Comparison of ENCODE assay signal across 1 cellular context in the genomic region with DNA sequence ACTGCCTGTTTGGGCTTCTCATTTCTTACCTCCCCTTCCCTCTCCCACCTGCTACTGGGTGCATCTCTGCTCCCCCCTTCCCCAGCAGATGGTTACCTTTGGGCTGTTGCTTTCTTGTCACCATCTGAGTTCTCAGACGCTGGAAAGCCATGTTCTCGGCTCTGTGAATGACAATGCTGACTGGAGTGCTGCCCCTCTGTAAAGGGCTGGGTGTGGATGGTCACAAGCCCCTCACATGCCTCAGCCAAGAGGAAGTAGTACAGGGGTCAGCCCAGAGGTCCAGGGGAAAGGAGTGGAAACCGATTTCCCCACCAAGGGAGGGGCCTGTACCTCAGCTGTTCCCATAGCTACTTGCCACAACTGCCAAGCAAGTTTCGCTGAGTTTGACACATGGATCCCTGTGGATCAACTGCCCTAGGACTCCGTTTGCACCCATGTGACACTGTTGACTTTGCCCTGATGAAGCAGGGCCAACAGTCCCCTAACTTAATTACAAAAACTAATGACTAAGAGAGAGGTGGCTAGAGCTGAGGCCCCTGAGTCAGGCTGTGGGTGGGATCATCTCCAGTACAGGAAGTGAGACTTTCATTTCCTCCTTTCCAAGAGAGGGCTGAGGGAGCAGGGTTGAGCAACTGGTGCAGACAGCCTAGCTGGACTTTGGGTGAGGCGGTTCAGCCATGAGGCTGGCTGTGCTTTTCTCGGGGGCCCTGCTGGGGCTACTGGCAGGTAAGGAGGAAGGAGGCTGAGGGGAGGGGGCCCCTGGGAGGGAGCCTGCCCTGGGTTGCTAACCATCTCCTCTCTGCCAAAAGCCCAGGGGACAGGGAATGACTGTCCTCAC.
TF ChIP-seq lines count a peak whose summit lies in the region.

A gene with protein sequence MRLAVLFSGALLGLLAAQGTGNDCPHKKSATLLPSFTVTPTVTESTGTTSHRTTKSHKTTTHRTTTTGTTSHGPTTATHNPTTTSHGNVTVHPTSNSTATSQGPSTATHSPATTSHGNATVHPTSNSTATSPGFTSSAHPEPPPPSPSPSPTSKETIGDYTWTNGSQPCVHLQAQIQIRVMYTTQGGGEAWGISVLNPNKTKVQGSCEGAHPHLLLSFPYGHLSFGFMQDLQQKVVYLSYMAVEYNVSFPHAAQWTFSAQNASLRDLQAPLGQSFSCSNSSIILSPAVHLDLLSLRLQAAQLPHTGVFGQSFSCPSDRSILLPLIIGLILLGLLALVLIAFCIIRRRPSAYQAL (plus strand): TSS at position 638 of the 838 bp plus-strand sequence. CDS start 40 bp downstream, at position 678.

TF ChIP-seq in HepG2, 621 proteins besides CTCF, POLR2A, EP300 and RAD21 (continued from another document and continues in another):
- TF ChIP-seq, protein P1, sequence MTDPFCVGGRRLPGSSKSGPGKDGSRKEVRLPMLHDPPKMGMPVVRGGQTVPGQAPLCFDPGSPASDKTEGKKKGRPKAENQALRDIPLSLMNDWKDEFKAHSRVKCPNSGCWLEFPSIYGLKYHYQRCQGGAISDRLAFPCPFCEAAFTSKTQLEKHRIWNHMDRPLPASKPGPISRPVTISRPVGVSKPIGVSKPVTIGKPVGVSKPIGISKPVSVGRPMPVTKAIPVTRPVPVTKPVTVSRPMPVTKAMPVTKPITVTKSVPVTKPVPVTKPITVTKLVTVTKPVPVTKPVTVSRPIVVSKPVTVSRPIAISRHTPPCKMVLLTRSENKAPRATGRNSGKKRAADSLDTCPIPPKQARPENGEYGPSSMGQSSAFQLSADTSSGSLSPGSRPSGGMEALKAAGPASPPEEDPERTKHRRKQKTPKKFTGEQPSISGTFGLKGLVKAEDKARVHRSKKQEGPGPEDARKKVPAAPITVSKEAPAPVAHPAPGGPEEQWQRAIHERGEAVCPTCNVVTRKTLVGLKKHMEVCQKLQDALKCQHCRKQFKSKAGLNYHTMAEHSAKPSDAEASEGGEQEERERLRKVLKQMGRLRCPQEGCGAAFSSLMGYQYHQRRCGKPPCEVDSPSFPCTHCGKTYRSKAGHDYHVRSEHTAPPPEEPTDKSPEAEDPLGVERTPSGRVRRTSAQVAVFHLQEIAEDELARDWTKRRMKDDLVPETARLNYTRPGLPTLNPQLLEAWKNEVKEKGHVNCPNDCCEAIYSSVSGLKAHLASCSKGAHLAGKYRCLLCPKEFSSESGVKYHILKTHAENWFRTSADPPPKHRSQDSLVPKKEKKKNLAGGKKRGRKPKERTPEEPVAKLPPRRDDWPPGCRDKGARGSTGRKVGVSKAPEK (CRISPR knock-in tag; IDR thresholded peaks at IDR 0.05; ENCODE audit: borderline replicate concordance) = peak; percentile 58; the same call in 1 of the 2 replicates
- TF ChIP-seq REXO4 (CRISPR knock-in tag; IDR thresholded peaks at IDR 0.05; ENCODE audit: borderline replicate concordance) (no peak), SP1 (IDR thresholded peaks at IDR 0.05) (no peak), SP1 (CRISPR knock-in tag; IDR thresholded peaks at IDR 0.05) (no peak; the same call in 1 of the 2 replicates), ZNF460 (CRISPR knock-in tag; IDR thresholded peaks at IDR 0.05; ENCODE audit: borderline replicate concordance) (no peak), ZNF546 (CRISPR knock-in tag; conservative IDR thresholded peaks at IDR 0.05) (no peak), ZSCAN20 (CRISPR knock-in tag; IDR thresholded peaks at IDR 0.05; ENCODE audit: borderline replicate concordance) (peak; percentile 63; the same call in 1 of the 2 replicates), ZNF547 (CRISPR knock-in tag; IDR thresholded peaks at IDR 0.05) (peak; percentile 73; the same call in 1 of the 2 replicates), ZNF337 (CRISPR knock-in tag; IDR thresholded peaks at IDR 0.05; ENCODE audit: borderline replicate concordance, low read depth) (no peak), ZNF292 (CRISPR knock-in tag; IDR thresholded peaks at IDR 0.05; ENCODE audit: borderline replicate concordance, low read depth) (peak; percentile 18; the same call in 1 of the 2 replicates), SAFB2 (CRISPR knock-in tag; IDR thresholded peaks at IDR 0.05; ENCODE audit: borderline replicate concordance, low read depth) (peak; percentile 71), ZNF274 (CRISPR knock-in tag; IDR thresholded peaks at IDR 0.05) (no peak; the same call in 1 of the 2 replicates), ZNF282 (IDR thresholded peaks at IDR 0.05; ENCODE audit: partially characterized antibody) (no peak), SP5 (CRISPR knock-in tag; IDR thresholded peaks at IDR 0.05; ENCODE audit: borderline replicate concordance, low read depth) (peak; percentile 41; the same call in 1 of the 2 replicates), HNRNPLL (IDR thresholded peaks at IDR 0.05; ENCODE audit: low read depth, low read length, poor library complexity, severe bottlenecking) (peak; percentile 17), ZNF160 (CRISPR knock-in tag; IDR thresholded peaks at IDR 0.05) (peak; percentile 83; the same call in 1 of the 2 replicates), ZEB1 (IDR thresholded peaks at IDR 0.05; ENCODE audit: insufficient replicate concordance, low read depth) (peak; percentile 17), ZNF7 (CRISPR knock-in tag; IDR thresholded peaks at IDR 0.05) (no peak), KLF15 (CRISPR knock-in tag; IDR thresholded peaks at IDR 0.05; ENCODE audit: borderline replicate concordance) (0 out of 2 replicates have a peak, but pooled peaks have one; percentile 45), JARID2 (CRISPR knock-in tag; IDR thresholded peaks at IDR 0.05; ENCODE audit: insufficient replicate concordance) (no peak), KDM6A (CRISPR knock-in tag; IDR thresholded peaks at IDR 0.05; ENCODE audit: low read depth) (peak; percentile 71), HNF4A (CRISPR knock-in tag; IDR thresholded peaks at IDR 0.05) (peak; percentile 73), ZSCAN29 (CRISPR knock-in tag; conservative IDR thresholded peaks at IDR 0.05) (no peak), KLF11 (CRISPR knock-in tag; IDR thresholded peaks at IDR 0.05) (no peak), BORCS8-MEF2B (CRISPR knock-in tag; IDR thresholded peaks at IDR 0.05) (peak; percentile 51; the same call in 1 of the 2 replicates), ZNF33A (CRISPR knock-in tag; IDR thresholded peaks at IDR 0.05; ENCODE audit: borderline replicate concordance) (peak; percentile 87), SPEN (CRISPR knock-in tag; IDR thresholded peaks at IDR 0.05; ENCODE audit: low read depth) (peak; percentile 66), ZNF672 (CRISPR knock-in tag; IDR thresholded peaks at IDR 0.05) (0 out of 2 replicates have a peak, but pooled peaks have one; percentile 58), ZNF205 (CRISPR knock-in tag; IDR thresholded peaks at IDR 0.05) (0 out of 2 replicates have a peak, but pooled peaks have one; percentile 21)
- TF ChIP-seq, protein P2, sequence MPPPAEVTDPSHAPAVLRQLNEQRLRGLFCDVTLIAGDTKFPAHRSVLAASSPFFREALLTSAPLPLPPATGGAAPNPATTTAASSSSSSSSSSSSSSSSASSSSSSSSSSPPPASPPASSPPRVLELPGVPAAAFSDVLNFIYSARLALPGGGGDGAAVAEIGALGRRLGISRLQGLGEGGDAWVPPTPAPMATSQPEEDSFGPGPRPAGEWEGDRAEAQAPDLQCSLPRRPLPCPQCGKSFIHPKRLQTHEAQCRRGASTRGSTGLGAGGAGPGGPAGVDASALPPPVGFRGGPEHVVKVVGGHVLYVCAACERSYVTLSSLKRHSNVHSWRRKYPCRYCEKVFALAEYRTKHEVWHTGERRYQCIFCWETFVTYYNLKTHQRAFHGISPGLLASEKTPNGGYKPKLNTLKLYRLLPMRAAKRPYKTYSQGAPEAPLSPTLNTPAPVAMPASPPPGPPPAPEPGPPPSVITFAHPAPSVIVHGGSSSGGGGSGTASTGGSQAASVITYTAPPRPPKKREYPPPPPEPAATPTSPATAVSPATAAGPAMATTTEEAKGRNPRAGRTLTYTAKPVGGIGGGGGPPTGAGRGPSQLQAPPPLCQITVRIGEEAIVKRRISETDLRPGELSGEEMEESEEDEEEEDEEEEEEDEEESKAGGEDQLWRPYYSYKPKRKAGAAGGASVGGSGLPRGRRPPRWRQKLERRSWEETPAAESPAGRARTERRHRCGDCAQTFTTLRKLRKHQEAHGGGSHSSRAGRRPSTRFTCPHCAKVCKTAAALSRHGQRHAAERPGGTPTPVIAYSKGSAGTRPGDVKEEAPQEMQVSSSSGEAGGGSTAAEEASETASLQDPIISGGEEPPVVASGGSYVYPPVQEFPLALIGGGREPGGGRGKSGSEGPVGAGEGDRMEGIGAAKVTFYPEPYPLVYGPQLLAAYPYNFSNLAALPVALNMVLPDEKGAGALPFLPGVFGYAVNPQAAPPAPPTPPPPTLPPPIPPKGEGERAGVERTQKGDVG (CRISPR knock-in tag; IDR thresholded peaks at IDR 0.05; ENCODE audit: borderline replicate concordance) = 0 out of 2 replicates have a peak, but pooled peaks have one; percentile 26
- TF ChIP-seq, protein P3, sequence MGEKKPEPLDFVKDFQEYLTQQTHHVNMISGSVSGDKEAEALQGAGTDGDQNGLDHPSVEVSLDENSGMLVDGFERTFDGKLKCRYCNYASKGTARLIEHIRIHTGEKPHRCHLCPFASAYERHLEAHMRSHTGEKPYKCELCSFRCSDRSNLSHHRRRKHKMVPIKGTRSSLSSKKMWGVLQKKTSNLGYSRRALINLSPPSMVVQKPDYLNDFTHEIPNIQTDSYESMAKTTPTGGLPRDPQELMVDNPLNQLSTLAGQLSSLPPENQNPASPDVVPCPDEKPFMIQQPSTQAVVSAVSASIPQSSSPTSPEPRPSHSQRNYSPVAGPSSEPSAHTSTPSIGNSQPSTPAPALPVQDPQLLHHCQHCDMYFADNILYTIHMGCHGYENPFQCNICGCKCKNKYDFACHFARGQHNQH (CRISPR knock-in tag; IDR thresholded peaks at IDR 0.05) = 0 out of 2 replicates have a peak, but pooled peaks have one; percentile 31
- TF ChIP-seq, protein P4, sequence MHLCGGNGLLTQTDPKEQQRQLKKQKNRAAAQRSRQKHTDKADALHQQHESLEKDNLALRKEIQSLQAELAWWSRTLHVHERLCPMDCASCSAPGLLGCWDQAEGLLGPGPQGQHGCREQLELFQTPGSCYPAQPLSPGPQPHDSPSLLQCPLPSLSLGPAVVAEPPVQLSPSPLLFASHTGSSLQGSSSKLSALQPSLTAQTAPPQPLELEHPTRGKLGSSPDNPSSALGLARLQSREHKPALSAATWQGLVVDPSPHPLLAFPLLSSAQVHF (CRISPR knock-in tag; IDR thresholded peaks at IDR 0.05) = peak; percentile 49; the same call in 1 of the 2 replicates
- TF ChIP-seq, protein P5, sequence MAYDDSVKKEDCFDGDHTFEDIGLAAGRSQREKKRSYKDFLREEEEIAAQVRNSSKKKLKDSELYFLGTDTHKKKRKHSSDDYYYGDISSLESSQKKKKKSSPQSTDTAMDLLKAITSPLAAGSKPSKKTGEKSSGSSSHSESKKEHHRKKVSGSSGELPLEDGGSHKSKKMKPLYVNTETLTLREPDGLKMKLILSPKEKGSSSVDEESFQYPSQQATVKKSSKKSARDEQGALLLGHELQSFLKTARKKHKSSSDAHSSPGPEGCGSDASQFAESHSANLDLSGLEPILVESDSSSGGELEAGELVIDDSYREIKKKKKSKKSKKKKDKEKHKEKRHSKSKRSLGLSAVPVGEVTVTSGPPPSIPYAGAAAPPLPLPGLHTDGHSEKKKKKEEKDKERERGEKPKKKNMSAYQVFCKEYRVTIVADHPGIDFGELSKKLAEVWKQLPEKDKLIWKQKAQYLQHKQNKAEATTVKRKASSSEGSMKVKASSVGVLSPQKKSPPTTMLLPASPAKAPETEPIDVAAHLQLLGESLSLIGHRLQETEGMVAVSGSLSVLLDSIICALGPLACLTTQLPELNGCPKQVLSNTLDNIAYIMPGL (CRISPR knock-in tag; IDR thresholded peaks at IDR 0.05; ENCODE audit: borderline replicate concordance in 1 of 2, low read depth in 1 of 2) = peak; percentile 31 to 37; a peak in 1 of 4 replicates
- TF ChIP-seq, protein P6, sequence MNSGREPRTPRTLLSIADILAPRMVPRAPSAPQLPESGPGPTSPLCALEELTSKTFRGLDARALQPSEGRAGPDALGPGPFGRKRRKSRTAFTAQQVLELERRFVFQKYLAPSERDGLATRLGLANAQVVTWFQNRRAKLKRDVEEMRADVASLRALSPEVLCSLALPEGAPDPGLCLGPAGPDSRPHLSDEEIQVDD (CRISPR knock-in tag; IDR thresholded peaks at IDR 0.05; ENCODE audit: borderline replicate concordance) = no peak
- TF ChIP-seq, protein P7, sequence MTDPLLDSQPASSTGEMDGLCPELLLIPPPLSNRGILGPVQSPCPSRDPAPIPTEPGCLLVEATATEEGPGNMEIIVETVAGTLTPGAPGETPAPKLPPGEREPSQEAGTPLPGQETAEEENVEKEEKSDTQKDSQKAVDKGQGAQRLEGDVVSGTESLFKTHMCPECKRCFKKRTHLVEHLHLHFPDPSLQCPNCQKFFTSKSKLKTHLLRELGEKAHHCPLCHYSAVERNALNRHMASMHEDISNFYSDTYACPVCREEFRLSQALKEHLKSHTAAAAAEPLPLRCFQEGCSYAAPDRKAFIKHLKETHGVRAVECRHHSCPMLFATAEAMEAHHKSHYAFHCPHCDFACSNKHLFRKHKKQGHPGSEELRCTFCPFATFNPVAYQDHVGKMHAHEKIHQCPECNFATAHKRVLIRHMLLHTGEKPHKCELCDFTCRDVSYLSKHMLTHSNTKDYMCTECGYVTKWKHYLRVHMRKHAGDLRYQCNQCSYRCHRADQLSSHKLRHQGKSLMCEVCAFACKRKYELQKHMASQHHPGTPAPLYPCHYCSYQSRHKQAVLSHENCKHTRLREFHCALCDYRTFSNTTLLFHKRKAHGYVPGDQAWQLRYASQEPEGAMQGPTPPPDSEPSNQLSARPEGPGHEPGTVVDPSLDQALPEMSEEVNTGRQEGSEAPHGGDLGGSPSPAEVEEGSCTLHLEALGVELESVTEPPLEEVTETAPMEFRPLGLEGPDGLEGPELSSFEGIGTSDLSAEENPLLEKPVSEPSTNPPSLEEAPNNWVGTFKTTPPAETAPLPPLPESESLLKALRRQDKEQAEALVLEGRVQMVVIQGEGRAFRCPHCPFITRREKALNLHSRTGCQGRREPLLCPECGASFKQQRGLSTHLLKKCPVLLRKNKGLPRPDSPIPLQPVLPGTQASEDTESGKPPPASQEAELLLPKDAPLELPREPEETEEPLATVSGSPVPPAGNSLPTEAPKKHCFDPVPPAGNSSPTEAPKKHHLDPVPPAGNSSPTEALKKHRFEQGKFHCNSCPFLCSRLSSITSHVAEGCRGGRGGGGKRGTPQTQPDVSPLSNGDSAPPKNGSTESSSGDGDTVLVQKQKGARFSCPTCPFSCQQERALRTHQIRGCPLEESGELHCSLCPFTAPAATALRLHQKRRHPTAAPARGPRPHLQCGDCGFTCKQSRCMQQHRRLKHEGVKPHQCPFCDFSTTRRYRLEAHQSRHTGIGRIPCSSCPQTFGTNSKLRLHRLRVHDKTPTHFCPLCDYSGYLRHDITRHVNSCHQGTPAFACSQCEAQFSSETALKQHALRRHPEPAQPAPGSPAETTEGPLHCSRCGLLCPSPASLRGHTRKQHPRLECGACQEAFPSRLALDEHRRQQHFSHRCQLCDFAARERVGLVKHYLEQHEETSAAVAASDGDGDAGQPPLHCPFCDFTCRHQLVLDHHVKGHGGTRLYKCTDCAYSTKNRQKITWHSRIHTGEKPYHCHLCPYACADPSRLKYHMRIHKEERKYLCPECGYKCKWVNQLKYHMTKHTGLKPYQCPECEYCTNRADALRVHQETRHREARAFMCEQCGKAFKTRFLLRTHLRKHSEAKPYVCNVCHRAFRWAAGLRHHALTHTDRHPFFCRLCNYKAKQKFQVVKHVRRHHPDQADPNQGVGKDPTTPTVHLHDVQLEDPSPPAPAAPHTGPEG (CRISPR knock-in tag; IDR thresholded peaks at IDR 0.05) = 0 out of 2 replicates have a peak, but pooled peaks have one; percentile 56
